8 cellular contexts compared by ENCODE assay signal in the genomic region with DNA sequence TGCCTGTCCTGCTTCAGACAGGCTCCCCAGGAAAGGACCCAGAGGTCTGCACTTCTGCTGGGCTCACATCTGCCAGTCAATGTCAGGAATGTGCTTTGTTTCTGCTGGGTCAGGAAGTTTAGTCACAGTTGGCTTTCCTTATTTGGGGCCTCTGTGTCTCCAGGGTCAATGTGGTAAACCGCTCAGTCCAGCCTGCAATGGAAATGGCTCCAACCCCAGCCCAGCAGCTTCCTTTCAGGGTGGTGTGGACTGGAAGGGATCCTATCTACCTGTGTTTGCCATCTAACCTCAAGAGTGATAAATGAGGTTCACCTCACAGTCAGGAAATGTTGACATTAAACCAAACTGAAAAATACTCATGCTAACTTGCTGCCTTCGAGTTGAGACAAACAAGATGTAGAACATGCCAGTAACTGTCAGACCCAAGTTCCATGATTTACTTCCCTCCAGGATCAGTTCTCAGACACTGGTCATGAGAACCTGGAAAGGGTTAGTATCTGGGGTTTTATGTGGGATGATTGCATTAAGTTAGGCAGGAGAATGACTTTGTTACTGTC. TPM values are rescaled to one million over a fixed set of nuclear protein-coding genes. Genes with fewer than 3 reads are reported as not detected.
DNase-seq lines count a peak whose midpoint lies in the region; ATAC-seq, FAIRE-seq and TF ChIP-seq lines count a peak whose summit lies in the region.

No MANE protein-coding gene starts in this region.

- WGBS in A549 (ENCODE audit: missing lambda C conversion rate): 67% methylated on average over 2 of the region's 2 CpGs
- WGBS in HUES64: 76% methylated on average over 2 of the region's 2 CpGs

- no peak for TF ChIP-seq POLR2A in A549 (IDR thresholded peaks at IDR 0.05; ENCODE audit: low read length)

- no peak overlapping the region; the same call in 1 of the 2 replicates for H3K9ac ChIP-seq in HUES64 (ENCODE audit: low read depth, low read length)

- H3K4me3 Mint-ChIP-seq in activated naive CD8-positive, alpha-beta T cell treated with anti-CD3 and anti-CD28 coated beads, Interleukin-2, amount 50 U/mL, for 24 hours: no peak overlapping the region

- no peak for TF ChIP-seq CTCF in A549 (IDR thresholded peaks at IDR 0.05)

- no peak overlapping the region for H3K4me2 ChIP-seq in A549

- H3K27me3 Mint-ChIP-seq in activated naive CD8-positive, alpha-beta T cell treated with anti-CD3 and anti-CD28 coated beads, Interleukin-2, amount 50 U/mL, for 24 hours: no peaks in the 10 kb centered on the region

- CTCF ChIA-PET in A549 (lab: Yijun Ruan, JAX): interaction anchor here (1.0 to 8.6 kb wide), 12 partner anchors 10 to 147 kb away, joined by 3 to 87 read pairs (median 4); a partner anchor contains a TSS

- no peak for TF ChIP-seq EP300 in A549 (IDR thresholded peaks at IDR 0.05)

- TF ChIP-seq RAD21 in A549 (conservative IDR thresholded peaks at IDR 0.05 in 1 of 2, IDR thresholded peaks at IDR 0.05 in 1 of 2): no peak

- POLR2A ChIA-PET in A549 (lab: Yijun Ruan, JAX): interaction anchor here (0.6 to 1.3 kb wide), 5 partner anchors 8 to 16 kb away, joined by 3 to 7 read pairs (median 3); no protein-coding TSS in a partner anchor

- H3K27ac Mint-ChIP-seq in activated naive CD8-positive, alpha-beta T cell treated with anti-CD3 and anti-CD28 coated beads, Interleukin-2, amount 50 U/mL, for 24 hours: peak overlapping the region; percentile 71

- H3K36me3 Mint-ChIP-seq in activated naive CD8-positive, alpha-beta T cell treated with anti-CD3 and anti-CD28 coated beads, Interleukin-2, amount 50 U/mL, for 24 hours (ENCODE audit: low read depth): peaks cover 50% of the 10 kb centered on the region

- ATAC-seq in A549: peak; percentile 1 to 3; a peak in 1 of 6 replicates
- peak; percentile 8 for ATAC-seq in activated naive CD8-positive, alpha-beta T cell treated with anti-CD3 and anti-CD28 coated beads, Interleukin-2, amount 50 U/mL, for 24 hours
- no peak for ATAC-seq in GM19035 (IDR thresholded peaks at IDR 0.05; ENCODE audit: unreplicated experiment)
- no peak for ATAC-seq in HG02840 (IDR thresholded peaks at IDR 0.05; ENCODE audit: low FRiP score, unreplicated experiment)
- ATAC-seq in GM19397 (IDR thresholded peaks at IDR 0.05; ENCODE audit: unreplicated experiment): no peak

- H3K4me1 ChIP-seq in A549 (peaks cover 31% of the 10 kb centered on the region; the same call in 2 of the 3 replicates), HUES64 (ENCODE audit: insufficient read depth, low read length) (peaks cover 9% of the 10 kb centered on the region; the same call in 1 of the 2 replicates)

- no peak for FAIRE-seq in A549 (lab: Jason Lieb, UNC)

- no peaks in the 10 kb centered on the region for H3K27me3 ChIP-seq in HUES64 (ENCODE audit: insufficient read depth, low read length)

- H3K27ac ChIP-seq in A549 (peak overlapping the region in 1 of 2 experiments; percentile 14; a peak in 1 of 6 replicates), HUES64 (ENCODE audit: low read depth, low read length) (peak overlapping the region; percentile 72; the same call in 1 of the 2 replicates)

- H3K36me3 ChIP-seq in HUES64 (ENCODE audit: insufficient read depth, low read length): peaks cover 61% of the 10 kb centered on the region

- peaks cover 31% of the 10 kb centered on the region for H3K4me1 Mint-ChIP-seq in activated naive CD8-positive, alpha-beta T cell treated with anti-CD3 and anti-CD28 coated beads, Interleukin-2, amount 50 U/mL, for 24 hours

- H3K4me3 ChIP-seq in A549 (no peak overlapping the region), HUES64 (ENCODE audit: low read length) (no peak overlapping the region)

- H3K9me3 ChIP-seq in A549 (no peaks in the 10 kb centered on the region), HUES64 (ENCODE audit: insufficient read depth, low read depth, low read length) (no peaks in the 10 kb centered on the region)

- DNase-seq in A549 (ENCODE audit: low read depth in 1 of 2, low spot score in 1 of 2) (no peak), left kidney (ENCODE audit: low read depth, low spot score) (peak; percentile 49), NCI-H1694 (lab: John Stamatoyannopoulos, UW) (no peak)
- no peak for DNase-seq in activated naive CD8-positive, alpha-beta T cell treated with anti-CD3 and anti-CD28 coated beads, Interleukin-2, amount 50 U/mL, for 24 hours

- no peaks in the 10 kb centered on the region for H3K9me3 Mint-ChIP-seq in activated naive CD8-positive, alpha-beta T cell treated with anti-CD3 and anti-CD28 coated beads, Interleukin-2, amount 50 U/mL, for 24 hours

TF ChIP-seq in A549, 52 proteins besides CTCF, POLR2A, EP300 and RAD21:
- 0 out of 2 replicates have a peak, but pooled peaks have one; percentile 29 for TF ChIP-seq HOXA7 (CRISPR knock-in tag; IDR thresholded peaks at IDR 0.05)
- no peak for TF ChIP-seq SMC3 (IDR thresholded peaks at IDR 0.05)

RNA-seq across cellular contexts. Expression of a gene that starts 20.3 kb away (rescaled TPM):
- polyA plus RNA-seq in A549 (2011; rRNA removed): 1,899 and 1,948 TPM in 2 replicates
- 2,304 and 2,482 TPM in 2 replicates for polyA plus RNA-seq in A549 (2012; cell fraction: cytosol; rRNA removed)
- 3,157 and 3,429 TPM in 2 replicates for polyA plus RNA-seq in A549 (2012; cell fraction: nucleus; rRNA removed)
- 2,937 to 2,981 TPM (median 2,952 TPM) in 3 replicates for polyA plus RNA-seq in A549 (2017; fragmentation: RNase III; extraction: RNeasy Plus Mini Kit Qiagen cat#74134 plus additional on column Dnase treatment)
- 2,309 and 2,515 TPM in 2 replicates for polyA minus RNA-seq in A549 (2011; rRNA and poly(A)+ RNA removed)
- 1,715 TPM for polyA plus RNA-seq in HUES64 (2013, experiment 1 of 2)
- polyA plus RNA-seq in HUES64 (2013, experiment 2 of 2): 1,820 TPM

RNA-seq across cellular contexts. Expression of a gene that starts 40.8 kb away (rescaled TPM):
- polyA plus RNA-seq in A549 (2011; rRNA removed) (12.6 and 36.8 TPM in 2 replicates), A549 (2017; fragmentation: RNase III; extraction: RNeasy Plus Mini Kit Qiagen cat#74134 plus additional on column Dnase treatment) (22.0 to 28.6 TPM (median 27.9 TPM) in 3 replicates)
- 8.3 and 8.5 TPM in 2 replicates for polyA plus RNA-seq in A549 (2012; cell fraction: cytosol; rRNA removed)
- 10.2 and 20.1 TPM in 2 replicates for polyA plus RNA-seq in A549 (2012; cell fraction: nucleus; rRNA removed)
- polyA minus RNA-seq in A549 (2011; rRNA and poly(A)+ RNA removed): 74.2 and 81.5 TPM in 2 replicates
- polyA plus RNA-seq in HUES64 (2013, experiment 1 of 2): 61.9 TPM
- polyA plus RNA-seq in HUES64 (2013, experiment 2 of 2): 62.1 TPM

Comparison
In these comparisons a context has a peak if more than half of its experiments do, and no peak if none do; other contexts are left out.
1. ATAC-seq: peak in A549 (2 of 2) and activated naive CD8-positive, alpha-beta T cell treated with anti-CD3 and anti-CD28 coated beads, Interleukin-2, amount 50 U/mL, for 24 hours (single experiment); none in GM19035 (single experiment), HG02840 (single experiment) and GM19397 (single experiment).